18 cellular contexts compared by ENCODE assay signal in the genomic region with DNA sequence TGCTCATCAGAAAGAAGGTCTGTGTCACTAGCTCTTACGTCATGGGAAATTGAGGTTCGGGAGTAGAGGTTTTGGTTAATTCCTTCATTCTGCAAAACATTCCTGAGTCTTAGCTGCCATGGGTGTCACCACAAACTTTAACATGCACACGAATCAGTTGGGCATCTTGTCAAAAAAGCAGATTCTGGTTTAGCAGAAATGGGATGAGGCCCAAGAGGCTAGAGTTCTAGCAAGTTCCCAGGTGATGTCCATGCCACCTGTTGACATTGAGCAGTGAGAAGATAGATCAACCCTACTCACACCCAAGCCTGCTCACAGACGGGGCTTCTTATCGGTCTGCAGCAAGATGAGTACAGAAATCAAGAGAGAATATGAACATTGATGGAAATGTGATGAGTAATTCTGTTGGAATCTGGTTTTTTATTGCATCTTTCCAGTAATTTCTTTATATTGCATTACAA. TPM values are rescaled to one million over a fixed set of nuclear protein-coding genes. Genes with fewer than 3 reads are reported as not detected.
DNase-seq lines count a peak whose midpoint lies in the region; ATAC-seq and TF ChIP-seq lines count a peak whose summit lies in the region.
"Had no signal": no experiment of that assay in that cellular context is flagged by ENCODE, and none has a peak within 500 bp of the region (broad histone marks: within the 10 kb centered on the region; RNA-seq: fewer than 3 reads in every experiment).

No MANE protein-coding gene starts in this region.

- no peaks in the 10 kb centered on the region for H3K27me3 ChIP-seq in PC-3 (ENCODE audit: low read length)
- H3K27me3 ChIP-seq in endodermal cell (ENCODE audit: control insufficient read depth, insufficient read depth, low read length, poor library complexity, severe bottlenecking) = no peaks in the 10 kb centered on the region
- H3K27me3 ChIP-seq in GM23338 (ENCODE audit: insufficient read depth) = no peaks in the 10 kb centered on the region
- H3K27me3 ChIP-seq: cardiac muscle cell had no signal

- H3K9ac ChIP-seq in PC-3 (ENCODE audit: low read length) (no peak overlapping the region), endodermal cell (ENCODE audit: extremely low read depth, low read length, poor library complexity, severe bottlenecking) (no peak overlapping the region)
- H3K9ac ChIP-seq: parathyroid adenoma had no signal

- POLR2A ChIA-PET in PC-3 (lab: Charles Lee; ENCODE audit: unreplicated experiment) = no interaction called here

- no peaks in the 10 kb centered on the region for H3K9me2 ChIP-seq in PC-3 (replicated peaks; ENCODE audit: low read length)
- H3K9me2 ChIP-seq in GM23338 (ENCODE audit: insufficient read depth) = no peaks in the 10 kb centered on the region

- H3K9me3 Mint-ChIP-seq in endodermal cell (no peaks in the 10 kb centered on the region), osteocyte (ENCODE audit: unreplicated experiment) (no peaks in the 10 kb centered on the region), GM23338 (no peaks in the 10 kb centered on the region; the same call in 2 of the 3 replicates)
- no peaks in the 10 kb centered on the region for H3K9me3 Mint-ChIP-seq in activated T-helper 2 cell treated with anti-CD3 and anti-CD28 coated beads, Interferon-gamma antibody, Interleukin-2, Interleukin-4, amounts not matched to agents 10 μg/mL and 5 μg/mL and 100 μg/mL, durations not matched to agents 14 hours and 24 hours and 36 hours
- H3K9me3 Mint-ChIP-seq: effector memory CD8-positive, alpha-beta T cell had no signal

- ATAC-seq in PC-3 (0 out of 2 replicates have a peak, but pooled peaks have one; percentile 3), GM23338 (no peak)
- ATAC-seq: effector memory CD8-positive, alpha-beta T cell had no signal

- 0 out of 2 replicates have a peak overlapping the region, but pooled peaks have one; percentile 12 for H3K4me2 ChIP-seq in PC-3 (ENCODE audit: low read length)
- no peak overlapping the region for H3K4me2 ChIP-seq in GM23338

- TF ChIP-seq CTCF in PC-3 (conservative IDR thresholded peaks at IDR 0.05; ENCODE audit: low read depth, low read length) (no peak), endodermal cell (conservative IDR thresholded peaks at IDR 0.05) (no peak), osteocyte (IDR thresholded peaks at IDR 0.05) (no peak), GM23338 (conservative IDR thresholded peaks at IDR 0.05; ENCODE audit: low read depth in 2 of 2) (no peak)

- H3K4me3 ChIP-seq in PC-3 (ENCODE audit: low read length) = no peak overlapping the region
- H3K4me3 ChIP-seq in endodermal cell (ENCODE audit: low read length) = no peak overlapping the region
- no peak overlapping the region for H3K4me3 ChIP-seq in GM23338
- H3K4me3 ChIP-seq: cardiac muscle cell, stomach had no signal

- no peaks in the 10 kb centered on the region for H4K20me1 ChIP-seq in PC-3 (ENCODE audit: low read length)
- H4K20me1 ChIP-seq in GM23338 (replicated peaks; ENCODE audit: insufficient read depth) = no peaks in the 10 kb centered on the region

- H2AFZ ChIP-seq in PC-3 (ENCODE audit: low read length) (no peak overlapping the region), GM23338 (no peak overlapping the region)

- H3K27me3 Mint-ChIP-seq in endodermal cell (ENCODE audit: insufficient read depth) = no peaks in the 10 kb centered on the region
- H3K27me3 Mint-ChIP-seq in osteocyte (ENCODE audit: unreplicated experiment) = no peaks in the 10 kb centered on the region
- peaks cover 3% of the 10 kb centered on the region for H3K27me3 Mint-ChIP-seq in GM23338 (ENCODE audit: insufficient read depth, low read depth, poor library complexity)
- H3K27me3 Mint-ChIP-seq in activated T-helper 2 cell treated with anti-CD3 and anti-CD28 coated beads, Interferon-gamma antibody, Interleukin-2, Interleukin-4, amounts not matched to agents 10 μg/mL and 5 μg/mL and 100 μg/mL, durations not matched to agents 14 hours and 24 hours and 36 hours (ENCODE audit: low read depth) = peaks cover 22% of the 10 kb centered on the region

- 90 to 98% methylated on average over 3 to 5 of the region's 5 CpGs for WGBS in endodermal cell (ENCODE audit: insufficient coverage in 1 of 2, insufficient read length in 1 of 2), 2 experiments

- intact Hi-C loops in PC-3 (cut with micrococcal nuclease) = loop anchor here (5.0 kb wide), 2 partner anchors 40 to 105 kb away; no protein-coding TSS in a partner anchor
- intact Hi-C loops in activated T-helper 2 cell treated with anti-CD3 and anti-CD28 coated beads, Interferon-gamma antibody, Interleukin-2, Interleukin-4, amounts not matched to agents 10 μg/mL and 5 μg/mL and 100 μg/mL, durations not matched to agents 14 hours and 24 hours and 36 hours (cut with micrococcal nuclease) = no loop called here

- DNase-seq in ELR (ENCODE audit: low read depth) (peak; percentile 76), PC-3 (peak; percentile 64), endodermal cell (peak; percentile 23), osteocyte (ENCODE audit: extremely low spot score, unreplicated experiment) (no peak), GM23338 (ENCODE audit: low spot score) (no peak)
- DNase-seq in activated T-helper 2 cell treated with anti-CD3 and anti-CD28 coated beads, Interferon-gamma antibody, Interleukin-2, Interleukin-4, amounts not matched to agents 10 μg/mL and 5 μg/mL and 100 μg/mL, durations not matched to agents 14 hours and 24 hours and 36 hours (ENCODE audit: low spot score) = no peak
- DNase-seq in stimulated activated CD4-positive, alpha-beta T cell treated with anti-CD3 and anti-CD28 coated beads, Interleukin-2, amount 100 ng/mL, for 48 hours = no peak
- DNase-seq in activated naive CD4-positive, alpha-beta T cell treated with Interleukin-2 at 50 U/mL for 16 hours = no peak
- DNase-seq: activated gamma-delta T cell treated with Interleukin-2 at 50 U/mL for 16 hours; DMS53; effector memory CD8-positive, alpha-beta T cell; glutamatergic neuron; kidney glomerular epithelial cell; NCI-H2029; NCI-H526 treated with DMSO at 0.1 percent for 48 hours; stomach had no signal

- no peaks in the 10 kb centered on the region for H3K36me3 ChIP-seq in PC-3 (ENCODE audit: low read depth, low read length)
- no peaks in the 10 kb centered on the region for H3K36me3 ChIP-seq in endodermal cell (ENCODE audit: control insufficient read depth, insufficient read depth, low read length)
- no peaks in the 10 kb centered on the region for H3K36me3 ChIP-seq in GM23338 (ENCODE audit: insufficient read depth)
- H3K36me3 ChIP-seq: cardiac muscle cell, stomach had no signal

- H3K4me1 ChIP-seq in PC-3 (ENCODE audit: insufficient read depth, low read length) (peaks cover 54% of the 10 kb centered on the region), endodermal cell (ENCODE audit: control insufficient read depth, insufficient read depth, low read length) (no peaks in the 10 kb centered on the region), GM23338 (ENCODE audit: insufficient read depth) (no peaks in the 10 kb centered on the region)

- peaks cover 4% of the 10 kb centered on the region for H3F3A ChIP-seq in PC-3 (ENCODE audit: low read length, unreplicated experiment)
- no peaks in the 10 kb centered on the region for H3F3A ChIP-seq in GM23338 (replicated peaks; ENCODE audit: low read depth)

- no peaks in the 10 kb centered on the region for H3K79me2 ChIP-seq in PC-3 (ENCODE audit: low read length)
- no peaks in the 10 kb centered on the region for H3K79me2 ChIP-seq in GM23338 (replicated peaks; ENCODE audit: insufficient read depth)
- H3K79me2 ChIP-seq: parathyroid adenoma had no signal

- no TSS peak for BruUV-seq in PC-3 (replicated peaks; lab: Mats Ljungman, UMichigan)

- H3K27ac Mint-ChIP-seq in endodermal cell = no peak overlapping the region
- H3K27ac Mint-ChIP-seq in osteocyte (ENCODE audit: unreplicated experiment) = peak overlapping the region; percentile 46
- H3K27ac Mint-ChIP-seq in GM23338 = no peak overlapping the region
- H3K27ac Mint-ChIP-seq in activated T-helper 2 cell treated with anti-CD3 and anti-CD28 coated beads, Interferon-gamma antibody, Interleukin-2, Interleukin-4, amounts not matched to agents 10 μg/mL and 5 μg/mL and 100 μg/mL, durations not matched to agents 14 hours and 24 hours and 36 hours = no peak overlapping the region
- H3K27ac Mint-ChIP-seq: effector memory CD8-positive, alpha-beta T cell had no signal

- no peak overlapping the region for H3K27ac ChIP-seq in PC-3 (ENCODE audit: low read length)
- H3K27ac ChIP-seq in endodermal cell (ENCODE audit: low read depth, low read length) = no peak overlapping the region
- H3K27ac ChIP-seq in GM23338 (ENCODE audit: low read depth) = no peak overlapping the region
- H3K27ac ChIP-seq: cardiac muscle cell, parathyroid adenoma, stomach had no signal

- H3K36me3 Mint-ChIP-seq in endodermal cell (ENCODE audit: low read depth) (no peaks in the 10 kb centered on the region), osteocyte (ENCODE audit: unreplicated experiment) (no peaks in the 10 kb centered on the region), GM23338 (ENCODE audit: low read depth) (no peaks in the 10 kb centered on the region)
- H3K36me3 Mint-ChIP-seq in activated T-helper 2 cell treated with anti-CD3 and anti-CD28 coated beads, Interferon-gamma antibody, Interleukin-2, Interleukin-4, amounts not matched to agents 10 μg/mL and 5 μg/mL and 100 μg/mL, durations not matched to agents 14 hours and 24 hours and 36 hours (ENCODE audit: low read depth) = no peaks in the 10 kb centered on the region

- H3K4me3 Mint-ChIP-seq in endodermal cell = no peak overlapping the region
- H3K4me3 Mint-ChIP-seq in osteocyte (ENCODE audit: unreplicated experiment) = no peak overlapping the region
- no peak overlapping the region for H3K4me3 Mint-ChIP-seq in GM23338
- H3K4me3 Mint-ChIP-seq in activated T-helper 2 cell treated with anti-CD3 and anti-CD28 coated beads, Interferon-gamma antibody, Interleukin-2, Interleukin-4, amounts not matched to agents 10 μg/mL and 5 μg/mL and 100 μg/mL, durations not matched to agents 14 hours and 24 hours and 36 hours (ENCODE audit: low read depth) = no peak overlapping the region
- H3K4me3 Mint-ChIP-seq: effector memory CD8-positive, alpha-beta T cell had no signal

- H3K9me3 ChIP-seq in PC-3 (ENCODE audit: low read length) (no peaks in the 10 kb centered on the region), endodermal cell (ENCODE audit: control insufficient read depth, low read length) (no peaks in the 10 kb centered on the region)
- H3K9me3 ChIP-seq: stomach had no signal

- CTCF ChIA-PET in PC-3 (lab: Charles Lee) = no interaction called here

- H3K4me1 Mint-ChIP-seq in endodermal cell = no peaks in the 10 kb centered on the region
- H3K4me1 Mint-ChIP-seq in osteocyte (ENCODE audit: unreplicated experiment) = peaks cover 37% of the 10 kb centered on the region
- peaks cover 19% of the 10 kb centered on the region for H3K4me1 Mint-ChIP-seq in GM23338
- no peaks in the 10 kb centered on the region for H3K4me1 Mint-ChIP-seq in activated T-helper 2 cell treated with anti-CD3 and anti-CD28 coated beads, Interferon-gamma antibody, Interleukin-2, Interleukin-4, amounts not matched to agents 10 μg/mL and 5 μg/mL and 100 μg/mL, durations not matched to agents 14 hours and 24 hours and 36 hours (ENCODE audit: low read depth)

RNA-seq across cellular contexts. Expression of a gene that starts 11.7 kb away (rescaled TPM):
- total RNA-seq in PC-3 (2014; rRNA removed) (4.8 and 6.2 TPM in 2 replicates), endodermal cell (1 to 10 TPM; 5.2 to 6.0 TPM), osteocyte (26.7 and 31.3 TPM in 2 replicates)
- 2.5 TPM for polyA plus RNA-seq in endodermal cell (2013, experiment 1 of 2)
- 2.6 TPM for polyA plus RNA-seq in endodermal cell (2013, experiment 2 of 2)
- 0.78 and 0.97 TPM in 2 replicates for total RNA-seq in GM23338 (2014; rRNA removed; shearing (Covaris generic))
- 0.63 and 1.5 TPM in 2 replicates for polyA plus RNA-seq in GM23338 (2016; fragmentation: Nextera tagmentation; extraction: Ambion mirVana)
- 21.1 and 22.1 TPM in 2 replicates for total RNA-seq in activated T-helper 2 cell treated with anti-CD3 and anti-CD28 coated beads, Interferon-gamma antibody, Interleukin-2, Interleukin-4, amounts not matched to agents 10 μg/mL and 5 μg/mL and 100 μg/mL, durations not matched to agents 14 hours and 24 hours and 36 hours

Comparison
In these comparisons a context has a peak if more than half of its experiments do, and no peak if none do; other contexts are left out.
1. DNase-seq: peak in ELR (single experiment), PC-3 (single experiment) and endodermal cell (single experiment); none in osteocyte (single experiment), GM23338 (single experiment), activated T-helper 2 cell treated with anti-CD3 and anti-CD28 coated beads, Interferon-gamma antibody, Interleukin-2, Interleukin-4, amounts not matched to agents 10 μg/mL and 5 μg/mL and 100 μg/mL, durations not matched to agents 14 hours and 24 hours and 36 hours (single experiment), stimulated activated CD4-positive, alpha-beta T cell treated with anti-CD3 and anti-CD28 coated beads, Interleukin-2, amount 100 ng/mL, for 48 hours (0 of 2) and activated naive CD4-positive, alpha-beta T cell treated with Interleukin-2 at 50 U/mL for 16 hours (single experiment).